Comparison of ENCODE assay signal across 23 cellular contexts in the genomic region with DNA sequence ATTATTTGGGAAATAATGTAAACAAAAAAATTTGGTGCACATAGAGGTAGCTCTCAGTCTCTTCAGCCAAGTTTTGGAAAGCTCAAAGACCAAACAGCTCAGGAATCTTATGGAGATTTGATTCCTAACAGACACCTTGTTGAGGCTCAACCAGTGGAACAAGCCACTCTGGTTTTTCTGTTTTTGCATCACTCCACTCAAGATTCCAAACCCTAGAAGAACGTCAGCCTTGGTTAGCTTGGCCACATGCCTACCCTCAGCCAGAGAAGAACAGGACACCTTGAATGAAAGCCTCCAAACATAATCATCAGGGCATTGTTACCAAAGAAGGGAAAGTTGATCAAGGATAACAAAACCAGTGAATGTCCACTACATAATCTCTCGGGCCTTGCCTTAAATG.
"Had no signal": no experiment of that assay in that cellular context is flagged by ENCODE, and none has a peak within 500 bp of the region (broad histone marks: within the 10 kb centered on the region; RNA-seq: fewer than 3 reads in every experiment).

No MANE protein-coding gene starts in this region.

- H3K36me3 ChIP-seq: esophagus squamous epithelium, gastrocnemius medialis, heart right ventricle, left lung, lower lobe of right lung had no signal

- H3K27me3 ChIP-seq: gastrocnemius medialis, heart right ventricle, left lung had no signal

- H3K4me3 ChIP-seq: coronary artery, dorsolateral prefrontal cortex, esophagus squamous epithelium, gastrocnemius medialis, heart right ventricle, left lung, lower lobe of right lung, mucosa of descending colon had no signal

- ATAC-seq: esophagus mucosa, gastrocnemius medialis, heart right ventricle, left cardiac atrium, left lung, left ventricle myocardium superior, lower lobe of right lung, mucosa of descending colon had no signal

- H3K27ac ChIP-seq: coronary artery, dorsolateral prefrontal cortex, epithelial cell of prostate, esophagus squamous epithelium, gastrocnemius medialis, heart right ventricle, left lung, lower lobe of right lung had no signal

- DNase-seq: dermis blood vessel endothelial cell; dorsolateral prefrontal cortex; effector CD4-positive, alpha-beta T cell; effector memory CD4-positive, alpha-beta T cell; erythroblast; esophagus squamous epithelium; foreskin fibroblast; foreskin melanocyte; gastrocnemius medialis; glutamatergic neuron; head of caudate nucleus; heart right ventricle; hippocampal formation; left cardiac atrium; left lung; left ventricle myocardium superior; lower lobe of right lung; mesenchymal stem cell; mucosa of descending colon; naive B cell had no signal

- H3K9me3 ChIP-seq: esophagus squamous epithelium, gastrocnemius medialis, heart right ventricle, left lung, lower lobe of right lung, mucosa of descending colon had no signal
